In genomic region chr3:117788086-117788485, GRCh38 we compare ENCODE assay signal across 7 cellular contexts.
DNase-seq lines count a peak whose midpoint lies in the region.

No MANE protein-coding gene starts in this region.

- H2BK5ac ChIP-seq in trophoblast cell (ENCODE audit: low read depth, low read length, poor library complexity) = no peak overlapping the region

- no peak overlapping the region for H2BK12ac ChIP-seq in trophoblast cell (ENCODE audit: low read length)

- H3K18ac ChIP-seq in trophoblast cell (ENCODE audit: low read length) = no peak overlapping the region

- no peak overlapping the region for H2BK120ac ChIP-seq in trophoblast cell (ENCODE audit: insufficient read depth, low read length, poor library complexity)

- H3K27ac ChIP-seq in trophoblast cell (ENCODE audit: low read depth, low read length) = no peak overlapping the region

- no peak overlapping the region for H4K8ac ChIP-seq in trophoblast cell (ENCODE audit: low read depth, low read length)

- H4K91ac ChIP-seq in trophoblast cell (ENCODE audit: low read depth, low read length) = no peak overlapping the region

- no CpG with 5 or more reads among the region's 1 CpG for WGBS in trophoblast cell (ENCODE audit: extremely low coverage, insufficient coverage, insufficient read length)

- H3K79me1 ChIP-seq in trophoblast cell (ENCODE audit: low read length) = no peaks in the 10 kb centered on the region

- H4K12ac ChIP-seq in trophoblast cell (ENCODE audit: low read depth, low read length) = no peak overlapping the region

- H3K4me2 ChIP-seq in trophoblast cell (ENCODE audit: low read length) = no peak overlapping the region

- H3K79me2 ChIP-seq in trophoblast cell (ENCODE audit: control insufficient read depth, insufficient read depth, low read length, poor library complexity) = no peaks in the 10 kb centered on the region

- H3K9ac ChIP-seq in trophoblast cell (ENCODE audit: low read length) = no peak overlapping the region

- H2AFZ ChIP-seq in trophoblast cell (ENCODE audit: insufficient read depth, low read length, poor library complexity) = no peak overlapping the region

- H3K23ac ChIP-seq in trophoblast cell (ENCODE audit: low read length) = no peak overlapping the region

- DNase-seq in H7 = peak; percentile 8
- peak; percentile 97 for DNase-seq in NCI-H82 (lab: John Stamatoyannopoulos, UW)
- peak; percentile 11 for DNase-seq in foreskin melanocyte
- DNase-seq in stromal cell of bone marrow (ENCODE audit: low read depth) = peak; percentile 97
- DNase-seq in activated naive CD4-positive, alpha-beta T cell treated with anti-CD3 and anti-CD28 coated beads, Interleukin-2, amount 50 U/mL, for 16 hours = no peak
- DNase-seq in NCI-H2171 (lab: John Stamatoyannopoulos, UW) = no peak
- no peak for DNase-seq in trophoblast cell

- no peaks in the 10 kb centered on the region for H3K9me3 ChIP-seq in trophoblast cell (ENCODE audit: insufficient read depth, low read depth, low read length)

- no peaks in the 10 kb centered on the region for H3K4me1 ChIP-seq in trophoblast cell (ENCODE audit: control insufficient read depth in 1 of 2, insufficient read depth in 2 of 2, low read length in 2 of 2)

- H3K27me3 ChIP-seq in H7 (ENCODE audit: control insufficient read depth, insufficient read depth, low read length) = no peaks in the 10 kb centered on the region
- H3K27me3 ChIP-seq in trophoblast cell (ENCODE audit: insufficient read depth, low read length) = no peaks in the 10 kb centered on the region

- no peak overlapping the region for H3K4ac ChIP-seq in trophoblast cell (ENCODE audit: low read depth, low read length)

- no peak overlapping the region for H3K14ac ChIP-seq in trophoblast cell (ENCODE audit: low read length)

- H3K36me3 ChIP-seq in H7 (replicated peaks; ENCODE audit: control insufficient read depth, insufficient read depth, low read length) = no peaks in the 10 kb centered on the region
- no peaks in the 10 kb centered on the region for H3K36me3 ChIP-seq in trophoblast cell (ENCODE audit: control insufficient read depth in 1 of 2, insufficient read depth in 2 of 2, low read length in 2 of 2)

- H2AK5ac ChIP-seq in trophoblast cell (ENCODE audit: low read length) = no peak overlapping the region

- H3K4me3 ChIP-seq in H7 (ENCODE audit: insufficient read depth, low read depth, low read length) (no peak overlapping the region), trophoblast cell (ENCODE audit: low read depth, low read length) (no peak overlapping the region)

Comparison
In these comparisons a context has a peak if more than half of its experiments do, and no peak if none do; other contexts are left out.
1. DNase-seq: peak in H7 (single experiment), NCI-H82 (single experiment), foreskin melanocyte (single experiment) and stromal cell of bone marrow (single experiment); none in activated naive CD4-positive, alpha-beta T cell treated with anti-CD3 and anti-CD28 coated beads, Interleukin-2, amount 50 U/mL, for 16 hours (single experiment), NCI-H2171 (single experiment) and trophoblast cell (0 of 2).